In the genomic region with DNA sequence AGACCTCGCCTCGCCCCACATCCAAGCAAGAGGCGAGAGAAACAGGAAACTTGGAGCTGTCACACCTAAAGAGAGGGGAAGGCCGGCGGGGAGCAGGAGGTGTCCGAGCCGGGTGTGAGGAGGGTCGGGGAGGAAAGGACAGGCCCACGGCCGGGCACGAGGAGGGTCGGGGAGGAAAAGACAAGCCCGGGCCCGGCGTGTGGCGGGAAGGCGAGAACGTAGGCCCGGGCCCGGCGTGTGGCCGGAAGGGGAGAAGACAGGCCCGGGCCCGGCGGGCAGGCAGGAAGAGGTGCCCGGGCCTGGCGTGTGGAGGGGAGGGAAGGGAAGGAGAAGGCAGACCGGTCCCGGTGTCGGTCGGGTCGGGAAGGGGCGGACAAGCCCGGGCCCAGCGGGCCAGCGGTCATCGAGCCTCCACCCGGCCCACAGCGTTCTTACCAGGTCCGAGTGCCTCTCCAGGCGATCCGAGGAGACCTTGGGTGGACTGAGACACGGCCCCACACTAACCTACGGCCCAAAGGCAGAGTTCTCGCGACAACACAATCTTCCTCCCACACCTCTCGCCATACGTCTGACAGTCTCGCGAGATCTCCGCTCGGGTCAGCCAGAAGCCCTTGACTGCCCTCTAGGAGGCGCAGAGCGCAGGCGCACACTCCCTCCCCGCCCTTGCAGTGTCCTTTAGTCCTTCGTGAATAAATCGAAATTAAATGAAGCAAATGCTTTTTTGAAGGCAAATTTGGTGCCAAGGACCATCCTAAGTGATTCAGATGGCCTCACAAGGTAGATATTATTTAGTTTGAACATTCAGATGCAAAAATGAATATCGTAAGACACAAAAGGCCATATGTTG, we compare ENCODE assay signal across 1 cellular context.
TF ChIP-seq lines count a peak whose summit lies in the region.

A gene (minus strand): TSS at position 533 of the 847 bp plus-strand sequence. CDS start 13,943 bp downstream, outside the sequence.

TF ChIP-seq in HepG2, 621 proteins besides CTCF, POLR2A, EP300 and RAD21 (continued from another document and continues in another):
- TF ChIP-seq SMYD3 (CRISPR knock-in tag; IDR thresholded peaks at IDR 0.05) (no peak), SETDB1 (CRISPR knock-in tag; IDR thresholded peaks at IDR 0.05; ENCODE audit: borderline replicate concordance) (no peak), ASH2L (IDR thresholded peaks at IDR 0.05; ENCODE audit: insufficient read length, low read depth, low read length) (peak; percentile 25), CBX2 (IDR thresholded peaks at IDR 0.05; ENCODE audit: low read depth, low read length) (no peak), CBX2 (CRISPR knock-in tag; IDR thresholded peaks at IDR 0.05; ENCODE audit: low read depth) (no peak), ZNF644 (CRISPR knock-in tag; IDR thresholded peaks at IDR 0.05; ENCODE audit: low read depth) (0 out of 2 replicates have a peak, but pooled peaks have one; percentile 18), ZSCAN9 (CRISPR knock-in tag; IDR thresholded peaks at IDR 0.05; ENCODE audit: borderline replicate concordance) (peak; percentile 74), PLRG1 (conservative IDR thresholded peaks at IDR 0.05) (no peak), RBM39 (IDR thresholded peaks at IDR 0.05; ENCODE audit: low read depth, low read length, poor library complexity, severe bottlenecking) (peak; percentile 87), ZNF501 (CRISPR knock-in tag; IDR thresholded peaks at IDR 0.05) (peak; percentile 79), TBL1XR1 (IDR thresholded peaks at IDR 0.05; ENCODE audit: borderline replicate concordance, low read length, partially characterized antibody) (peak; percentile 26), SNAI1 (CRISPR knock-in tag; IDR thresholded peaks at IDR 0.05; ENCODE audit: borderline replicate concordance) (no peak), ZNF143 (CRISPR knock-in tag; IDR thresholded peaks at IDR 0.05) (no peak), U2AF2 (IDR thresholded peaks at IDR 0.05; ENCODE audit: low read depth, low read length) (no peak), ZNF670 (CRISPR knock-in tag; IDR thresholded peaks at IDR 0.05; ENCODE audit: borderline replicate concordance) (0 out of 2 replicates have a peak, but pooled peaks have one; percentile 10), ZNF432 (CRISPR knock-in tag; IDR thresholded peaks at IDR 0.05; ENCODE audit: borderline replicate concordance) (no peak), ZNF234 (CRISPR knock-in tag; conservative IDR thresholded peaks at IDR 0.05) (no peak; the same call in 1 of the 2 replicates), NFYC (CRISPR knock-in tag; IDR thresholded peaks at IDR 0.05) (no peak), MTF2 (CRISPR knock-in tag; IDR thresholded peaks at IDR 0.05; ENCODE audit: borderline replicate concordance) (no peak), NONO (IDR thresholded peaks at IDR 0.05) (no peak), NONO (CRISPR knock-in tag; conservative IDR thresholded peaks at IDR 0.05) (0 out of 2 replicates have a peak, but pooled peaks have one; percentile 65), NAIF1 (CRISPR knock-in tag; IDR thresholded peaks at IDR 0.05; ENCODE audit: borderline replicate concordance) (no peak), ZNF607 (CRISPR knock-in tag; IDR thresholded peaks at IDR 0.05; ENCODE audit: borderline replicate concordance) (peak; percentile 65; the same call in 1 of the 2 replicates), TP53 (CRISPR knock-in tag; conservative IDR thresholded peaks at IDR 0.05) (0 out of 2 replicates have a peak, but pooled peaks have one; percentile 52), FOXJ3 (CRISPR knock-in tag; IDR thresholded peaks at IDR 0.05; ENCODE audit: borderline replicate concordance) (no peak; the same call in 1 of the 2 replicates), NFE2L2 (IDR thresholded peaks at IDR 0.05; ENCODE audit: low read length) (no peak), ELF1 (CRISPR knock-in tag; IDR thresholded peaks at IDR 0.05) (peak; percentile 13; the same call in 1 of the 2 replicates), ZNF564 (CRISPR knock-in tag; IDR thresholded peaks at IDR 0.05) (peak; percentile 81; the same call in 1 of the 2 replicates), ZNF552 (CRISPR knock-in tag; IDR thresholded peaks at IDR 0.05; ENCODE audit: borderline replicate concordance) (no peak), EZH2 (conservative IDR thresholded peaks at IDR 0.05; ENCODE audit: low read depth, low read length) (no peak), KLF6 (CRISPR knock-in tag; IDR thresholded peaks at IDR 0.05) (no peak), RNF2 (conservative IDR thresholded peaks at IDR 0.05; ENCODE audit: low read depth) (no peak)
- TF ChIP-seq, protein P1, sequence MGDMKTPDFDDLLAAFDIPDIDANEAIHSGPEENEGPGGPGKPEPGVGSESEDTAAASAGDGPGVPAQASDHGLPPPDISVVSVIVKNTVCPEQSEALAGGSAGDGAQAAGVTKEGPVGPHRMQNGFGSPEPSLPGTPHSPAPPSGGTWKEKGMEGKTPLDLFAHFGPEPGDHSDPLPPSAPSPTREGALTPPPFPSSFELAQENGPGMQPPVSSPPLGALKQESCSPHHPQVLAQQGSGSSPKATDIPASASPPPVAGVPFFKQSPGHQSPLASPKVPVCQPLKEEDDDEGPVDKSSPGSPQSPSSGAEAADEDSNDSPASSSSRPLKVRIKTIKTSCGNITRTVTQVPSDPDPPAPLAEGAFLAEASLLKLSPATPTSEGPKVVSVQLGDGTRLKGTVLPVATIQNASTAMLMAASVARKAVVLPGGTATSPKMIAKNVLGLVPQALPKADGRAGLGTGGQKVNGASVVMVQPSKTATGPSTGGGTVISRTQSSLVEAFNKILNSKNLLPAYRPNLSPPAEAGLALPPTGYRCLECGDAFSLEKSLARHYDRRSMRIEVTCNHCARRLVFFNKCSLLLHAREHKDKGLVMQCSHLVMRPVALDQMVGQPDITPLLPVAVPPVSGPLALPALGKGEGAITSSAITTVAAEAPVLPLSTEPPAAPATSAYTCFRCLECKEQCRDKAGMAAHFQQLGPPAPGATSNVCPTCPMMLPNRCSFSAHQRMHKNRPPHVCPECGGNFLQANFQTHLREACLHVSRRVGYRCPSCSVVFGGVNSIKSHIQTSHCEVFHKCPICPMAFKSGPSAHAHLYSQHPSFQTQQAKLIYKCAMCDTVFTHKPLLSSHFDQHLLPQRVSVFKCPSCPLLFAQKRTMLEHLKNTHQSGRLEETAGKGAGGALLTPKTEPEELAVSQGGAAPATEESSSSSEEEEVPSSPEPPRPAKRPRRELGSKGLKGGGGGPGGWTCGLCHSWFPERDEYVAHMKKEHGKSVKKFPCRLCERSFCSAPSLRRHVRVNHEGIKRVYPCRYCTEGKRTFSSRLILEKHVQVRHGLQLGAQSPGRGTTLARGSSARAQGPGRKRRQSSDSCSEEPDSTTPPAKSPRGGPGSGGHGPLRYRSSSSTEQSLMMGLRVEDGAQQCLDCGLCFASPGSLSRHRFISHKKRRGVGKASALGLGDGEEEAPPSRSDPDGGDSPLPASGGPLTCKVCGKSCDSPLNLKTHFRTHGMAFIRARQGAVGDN (CRISPR knock-in tag; IDR thresholded peaks at IDR 0.05), result peak; percentile 90
- TF ChIP-seq, protein P2, sequence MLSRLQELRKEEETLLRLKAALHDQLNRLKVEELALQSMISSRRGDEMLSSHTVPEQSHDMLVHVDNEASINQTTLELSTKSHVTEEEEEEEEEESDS (CRISPR knock-in tag; IDR thresholded peaks at IDR 0.05; ENCODE audit: borderline replicate concordance), result no peak
- TF ChIP-seq, protein P3, sequence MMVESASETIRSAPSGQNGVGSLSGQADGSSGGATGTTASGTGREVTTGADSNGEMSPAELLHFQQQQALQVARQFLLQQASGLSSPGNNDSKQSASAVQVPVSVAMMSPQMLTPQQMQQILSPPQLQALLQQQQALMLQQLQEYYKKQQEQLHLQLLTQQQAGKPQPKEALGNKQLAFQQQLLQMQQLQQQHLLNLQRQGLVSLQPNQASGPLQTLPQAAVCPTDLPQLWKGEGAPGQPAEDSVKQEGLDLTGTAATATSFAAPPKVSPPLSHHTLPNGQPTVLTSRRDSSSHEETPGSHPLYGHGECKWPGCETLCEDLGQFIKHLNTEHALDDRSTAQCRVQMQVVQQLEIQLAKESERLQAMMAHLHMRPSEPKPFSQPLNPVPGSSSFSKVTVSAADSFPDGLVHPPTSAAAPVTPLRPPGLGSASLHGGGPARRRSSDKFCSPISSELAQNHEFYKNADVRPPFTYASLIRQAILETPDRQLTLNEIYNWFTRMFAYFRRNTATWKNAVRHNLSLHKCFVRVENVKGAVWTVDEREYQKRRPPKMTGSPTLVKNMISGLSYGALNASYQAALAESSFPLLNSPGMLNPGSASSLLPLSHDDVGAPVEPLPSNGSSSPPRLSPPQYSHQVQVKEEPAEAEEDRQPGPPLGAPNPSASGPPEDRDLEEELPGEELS (CRISPR knock-in tag; IDR thresholded peaks at IDR 0.05), result no peak
- TF ChIP-seq, protein P4, sequence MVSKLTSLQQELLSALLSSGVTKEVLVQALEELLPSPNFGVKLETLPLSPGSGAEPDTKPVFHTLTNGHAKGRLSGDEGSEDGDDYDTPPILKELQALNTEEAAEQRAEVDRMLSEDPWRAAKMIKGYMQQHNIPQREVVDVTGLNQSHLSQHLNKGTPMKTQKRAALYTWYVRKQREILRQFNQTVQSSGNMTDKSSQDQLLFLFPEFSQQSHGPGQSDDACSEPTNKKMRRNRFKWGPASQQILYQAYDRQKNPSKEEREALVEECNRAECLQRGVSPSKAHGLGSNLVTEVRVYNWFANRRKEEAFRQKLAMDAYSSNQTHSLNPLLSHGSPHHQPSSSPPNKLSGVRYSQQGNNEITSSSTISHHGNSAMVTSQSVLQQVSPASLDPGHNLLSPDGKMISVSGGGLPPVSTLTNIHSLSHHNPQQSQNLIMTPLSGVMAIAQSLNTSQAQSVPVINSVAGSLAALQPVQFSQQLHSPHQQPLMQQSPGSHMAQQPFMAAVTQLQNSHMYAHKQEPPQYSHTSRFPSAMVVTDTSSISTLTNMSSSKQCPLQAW (CRISPR knock-in tag; IDR thresholded peaks at IDR 0.05), result 0 out of 2 replicates have a peak, but pooled peaks have one; percentile 39
- TF ChIP-seq, protein P5, sequence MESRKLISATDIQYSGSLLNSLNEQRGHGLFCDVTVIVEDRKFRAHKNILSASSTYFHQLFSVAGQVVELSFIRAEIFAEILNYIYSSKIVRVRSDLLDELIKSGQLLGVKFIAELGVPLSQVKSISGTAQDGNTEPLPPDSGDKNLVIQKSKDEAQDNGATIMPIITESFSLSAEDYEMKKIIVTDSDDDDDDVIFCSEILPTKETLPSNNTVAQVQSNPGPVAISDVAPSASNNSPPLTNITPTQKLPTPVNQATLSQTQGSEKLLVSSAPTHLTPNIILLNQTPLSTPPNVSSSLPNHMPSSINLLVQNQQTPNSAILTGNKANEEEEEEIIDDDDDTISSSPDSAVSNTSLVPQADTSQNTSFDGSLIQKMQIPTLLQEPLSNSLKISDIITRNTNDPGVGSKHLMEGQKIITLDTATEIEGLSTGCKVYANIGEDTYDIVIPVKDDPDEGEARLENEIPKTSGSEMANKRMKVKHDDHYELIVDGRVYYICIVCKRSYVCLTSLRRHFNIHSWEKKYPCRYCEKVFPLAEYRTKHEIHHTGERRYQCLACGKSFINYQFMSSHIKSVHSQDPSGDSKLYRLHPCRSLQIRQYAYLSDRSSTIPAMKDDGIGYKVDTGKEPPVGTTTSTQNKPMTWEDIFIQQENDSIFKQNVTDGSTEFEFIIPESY (CRISPR knock-in tag; IDR thresholded peaks at IDR 0.05), result no peak
- TF ChIP-seq, protein P6, sequence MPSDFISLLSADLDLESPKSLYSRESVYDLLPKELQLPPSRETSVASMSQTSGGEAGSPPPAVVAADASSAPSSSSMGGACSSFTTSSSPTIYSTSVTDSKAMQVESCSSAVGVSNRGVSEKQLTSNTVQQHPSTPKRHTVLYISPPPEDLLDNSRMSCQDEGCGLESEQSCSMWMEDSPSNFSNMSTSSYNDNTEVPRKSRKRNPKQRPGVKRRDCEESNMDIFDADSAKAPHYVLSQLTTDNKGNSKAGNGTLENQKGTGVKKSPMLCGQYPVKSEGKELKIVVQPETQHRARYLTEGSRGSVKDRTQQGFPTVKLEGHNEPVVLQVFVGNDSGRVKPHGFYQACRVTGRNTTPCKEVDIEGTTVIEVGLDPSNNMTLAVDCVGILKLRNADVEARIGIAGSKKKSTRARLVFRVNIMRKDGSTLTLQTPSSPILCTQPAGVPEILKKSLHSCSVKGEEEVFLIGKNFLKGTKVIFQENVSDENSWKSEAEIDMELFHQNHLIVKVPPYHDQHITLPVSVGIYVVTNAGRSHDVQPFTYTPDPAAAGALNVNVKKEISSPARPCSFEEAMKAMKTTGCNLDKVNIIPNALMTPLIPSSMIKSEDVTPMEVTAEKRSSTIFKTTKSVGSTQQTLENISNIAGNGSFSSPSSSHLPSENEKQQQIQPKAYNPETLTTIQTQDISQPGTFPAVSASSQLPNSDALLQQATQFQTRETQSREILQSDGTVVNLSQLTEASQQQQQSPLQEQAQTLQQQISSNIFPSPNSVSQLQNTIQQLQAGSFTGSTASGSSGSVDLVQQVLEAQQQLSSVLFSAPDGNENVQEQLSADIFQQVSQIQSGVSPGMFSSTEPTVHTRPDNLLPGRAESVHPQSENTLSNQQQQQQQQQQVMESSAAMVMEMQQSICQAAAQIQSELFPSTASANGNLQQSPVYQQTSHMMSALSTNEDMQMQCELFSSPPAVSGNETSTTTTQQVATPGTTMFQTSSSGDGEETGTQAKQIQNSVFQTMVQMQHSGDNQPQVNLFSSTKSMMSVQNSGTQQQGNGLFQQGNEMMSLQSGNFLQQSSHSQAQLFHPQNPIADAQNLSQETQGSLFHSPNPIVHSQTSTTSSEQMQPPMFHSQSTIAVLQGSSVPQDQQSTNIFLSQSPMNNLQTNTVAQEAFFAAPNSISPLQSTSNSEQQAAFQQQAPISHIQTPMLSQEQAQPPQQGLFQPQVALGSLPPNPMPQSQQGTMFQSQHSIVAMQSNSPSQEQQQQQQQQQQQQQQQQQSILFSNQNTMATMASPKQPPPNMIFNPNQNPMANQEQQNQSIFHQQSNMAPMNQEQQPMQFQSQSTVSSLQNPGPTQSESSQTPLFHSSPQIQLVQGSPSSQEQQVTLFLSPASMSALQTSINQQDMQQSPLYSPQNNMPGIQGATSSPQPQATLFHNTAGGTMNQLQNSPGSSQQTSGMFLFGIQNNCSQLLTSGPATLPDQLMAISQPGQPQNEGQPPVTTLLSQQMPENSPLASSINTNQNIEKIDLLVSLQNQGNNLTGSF (CRISPR knock-in tag; IDR thresholded peaks at IDR 0.05), result peak; percentile 62; the same call in 1 of the 2 replicates
- TF ChIP-seq, protein P7, sequence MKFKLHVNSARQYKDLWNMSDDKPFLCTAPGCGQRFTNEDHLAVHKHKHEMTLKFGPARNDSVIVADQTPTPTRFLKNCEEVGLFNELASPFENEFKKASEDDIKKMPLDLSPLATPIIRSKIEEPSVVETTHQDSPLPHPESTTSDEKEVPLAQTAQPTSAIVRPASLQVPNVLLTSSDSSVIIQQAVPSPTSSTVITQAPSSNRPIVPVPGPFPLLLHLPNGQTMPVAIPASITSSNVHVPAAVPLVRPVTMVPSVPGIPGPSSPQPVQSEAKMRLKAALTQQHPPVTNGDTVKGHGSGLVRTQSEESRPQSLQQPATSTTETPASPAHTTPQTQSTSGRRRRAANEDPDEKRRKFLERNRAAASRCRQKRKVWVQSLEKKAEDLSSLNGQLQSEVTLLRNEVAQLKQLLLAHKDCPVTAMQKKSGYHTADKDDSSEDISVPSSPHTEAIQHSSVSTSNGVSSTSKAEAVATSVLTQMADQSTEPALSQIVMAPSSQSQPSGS (CRISPR knock-in tag; IDR thresholded peaks at IDR 0.05), result no peak
- TF ChIP-seq, protein P8, sequence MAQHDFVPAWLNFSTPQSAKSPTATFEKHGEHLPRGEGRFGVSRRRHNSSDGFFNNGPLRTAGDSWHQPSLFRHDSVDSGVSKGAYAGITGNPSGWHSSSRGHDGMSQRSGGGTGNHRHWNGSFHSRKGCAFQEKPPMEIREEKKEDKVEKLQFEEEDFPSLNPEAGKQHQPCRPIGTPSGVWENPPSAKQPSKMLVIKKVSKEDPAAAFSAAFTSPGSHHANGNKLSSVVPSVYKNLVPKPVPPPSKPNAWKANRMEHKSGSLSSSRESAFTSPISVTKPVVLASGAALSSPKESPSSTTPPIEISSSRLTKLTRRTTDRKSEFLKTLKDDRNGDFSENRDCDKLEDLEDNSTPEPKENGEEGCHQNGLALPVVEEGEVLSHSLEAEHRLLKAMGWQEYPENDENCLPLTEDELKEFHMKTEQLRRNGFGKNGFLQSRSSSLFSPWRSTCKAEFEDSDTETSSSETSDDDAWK (CRISPR knock-in tag; IDR thresholded peaks at IDR 0.05), result no peak
